17 cellular contexts compared by ENCODE assay signal in the genomic region with DNA sequence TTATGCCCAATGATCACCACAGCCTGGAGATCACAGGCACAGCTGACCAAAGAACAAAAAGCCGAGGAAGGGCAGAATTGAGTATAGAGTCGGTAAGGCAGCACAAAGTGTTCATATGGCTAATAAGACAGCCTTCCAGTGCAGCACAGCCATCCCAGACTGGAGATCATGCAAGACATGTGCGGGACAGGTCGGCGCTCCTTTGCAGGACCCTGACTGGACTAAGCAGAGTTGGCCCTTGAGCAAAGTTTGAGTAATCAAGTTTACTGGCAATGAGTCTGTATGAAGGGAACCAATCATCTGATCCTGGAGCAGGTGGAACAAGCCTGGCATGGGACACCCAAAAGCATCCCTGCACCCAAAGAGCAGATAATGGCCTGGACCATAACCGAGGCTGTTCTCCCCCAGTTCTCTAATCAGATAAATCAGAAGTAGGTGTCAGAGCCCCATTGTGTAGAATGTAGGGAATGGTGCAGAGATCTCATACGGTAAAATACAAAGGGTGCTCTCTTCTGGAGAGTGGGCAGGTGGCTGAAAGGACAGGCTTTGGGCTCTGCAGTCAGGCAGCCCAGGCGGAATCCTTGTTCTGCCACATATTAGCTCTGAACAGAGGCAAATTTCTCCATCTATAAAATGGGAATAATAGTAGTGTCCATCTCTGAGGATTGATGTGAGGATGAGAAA. TPM values are rescaled to one million over a fixed set of nuclear protein-coding genes. Genes with fewer than 3 reads are reported as not detected.
A peak's percentile ranks its signal among the peaks of the same experiment; 100 is the strongest.
DNase-seq lines count a peak whose midpoint lies in the region; ATAC-seq, FAIRE-seq and TF ChIP-seq lines count a peak whose summit lies in the region.
"Had no signal": no experiment of that assay in that cellular context is flagged by ENCODE, and none has a peak within 500 bp of the region (broad histone marks: within the 10 kb centered on the region; RNA-seq: fewer than 3 reads in every experiment).

No MANE protein-coding gene starts in this region.

- no peaks in the 10 kb centered on the region for H3K9me3 ChIP-seq in sigmoid colon
- H3K9me3 ChIP-seq: ascending aorta had no signal

- no peak for FAIRE-seq in GM19239 (lab: Jason Lieb, UNC)
- FAIRE-seq: endometrium had no signal

- 80 to 81% methylated on average over 8 of the region's 8 CpGs for WGBS in sigmoid colon, 2 donors

- intact Hi-C loops in left colon (cut with DNase I, micrococcal nuclease): no loop called here
- intact Hi-C loops in sigmoid colon (cut with DNase I): no loop called here

- H3K4me3 ChIP-seq in sigmoid colon: no peak overlapping the region
- H3K4me3 ChIP-seq: ascending aorta, SK-N-MC had no signal

- TF ChIP-seq POLR2A in sigmoid colon (IDR thresholded peaks at IDR 0.05): no peak

- ATAC-seq in left colon (no peak), GM18498 (IDR thresholded peaks at IDR 0.05; ENCODE audit: unreplicated experiment) (no peak)
- ATAC-seq: activated T-cell treated with anti-CD3 and anti-CD28 coated beads, Interleukin-2, amount 50 U/mL, for 4 hours had no signal

- peak; percentile 22 for TF ChIP-seq CTCF in AG09319 (IDR thresholded peaks at IDR 0.05; ENCODE audit: low read depth, low read length)
- TF ChIP-seq CTCF in sigmoid colon (IDR thresholded peaks at IDR 0.05): no peak

- no peak for TF ChIP-seq EP300 in sigmoid colon (IDR thresholded peaks at IDR 0.05)

- H3K36me3 ChIP-seq in sigmoid colon: no peaks in the 10 kb centered on the region
- H3K36me3 ChIP-seq: ascending aorta had no signal

- no peak overlapping the region for H3K27ac ChIP-seq in sigmoid colon
- H3K27ac ChIP-seq: ascending aorta, SK-N-MC had no signal

- H3K27me3 ChIP-seq in sigmoid colon: no peaks in the 10 kb centered on the region
- H3K27me3 ChIP-seq: ascending aorta had no signal

- no peak for DNase-seq in AG09319 (ENCODE audit: extremely low read depth, low read depth)
- peak; percentile 23 for DNase-seq in HCEC 1CT
- DNase-seq in SHP77 (lab: John Stamatoyannopoulos, UW): peak; percentile 22 to 28
- peak; percentile 1 for DNase-seq in iPS DF 19.7 (ENCODE audit: low read depth, low spot score)
- DNase-seq in left colon: no peak
- no peak for DNase-seq in GM19239 (ENCODE audit: insufficient read length, low spot score)
- DNase-seq in sigmoid colon: no peak
- DNase-seq: activated CD4-positive, CD25-positive, alpha-beta regulatory T cell treated with anti-CD3 and anti-CD28 coated beads, Interleukin-2, amount 50 U/mL, for 72 hours; activated T-cell treated with anti-CD3 and anti-CD28 coated beads, Interleukin-2, amount 50 U/mL, for 4 hours; NCI-H446 treated with DMSO at 0.1 percent for 48 hours; stimulated activated CD4-positive, alpha-beta T cell treated with anti-CD3 and anti-CD28 coated beads, Interleukin-4, amount 100 ng/mL, for 24 hours had no signal

- H3K4me1 ChIP-seq in sigmoid colon: no peaks in the 10 kb centered on the region
- H3K4me1 ChIP-seq: ascending aorta had no signal

RNA-seq across cellular contexts. Expression of gene DNASE2B, which starts 10.7 kb away (rescaled TPM):
- total RNA-seq in left colon (1 to 10 TPM in 1 of 2 donors, under 1 TPM in 1; 0.70 to 1.3 TPM), sigmoid colon (under 1 TPM in 1 of 4 donors, not detected in 3; 0.99 TPM)
- polyA plus RNA-seq in sigmoid colon: under 1 TPM in 1 of 3 donors, not detected in 2; 0.38 TPM
- total RNA-seq: activated T-cell treated with anti-CD3 and anti-CD28 coated beads, Interleukin-2, amount 50 U/mL, for 4 hours; ascending aorta; mesothelial cell of epicardium; pulmonary artery endothelial cell had no signal

Comparison
In these comparisons a context has a peak if more than half of its experiments do, and no peak if none do; other contexts are left out.
1. DNase-seq: peak in HCEC 1CT (single experiment), SHP77 (2 of 2) and iPS DF 19.7 (single experiment); none in AG09319 (single experiment), left colon (0 of 2), GM19239 (single experiment) and sigmoid colon (single experiment).